In genomic region chr11:72673943-72674828, GRCh38 we compare ENCODE assay signal across 10 cellular contexts. TPM values are rescaled to one million over a fixed set of nuclear protein-coding genes. Genes with fewer than 3 reads are reported as not detected.
A peak's percentile ranks its signal among the peaks of the same experiment; 100 is the strongest.
DNase-seq lines count a peak whose midpoint lies in the region; ATAC-seq, FAIRE-seq and TF ChIP-seq lines count a peak whose summit lies in the region.
"Had no signal": no experiment of that assay in that cellular context is flagged by ENCODE, and none has a peak within 500 bp of the region (broad histone marks: within the 10 kb centered on the region; RNA-seq: fewer than 3 reads in every experiment).

PDE2A (minus strand) TSS chr11:72674422; CDS start chr11:72674207, 215 bp downstream.

- H3K4me1 Mint-ChIP-seq in stimulated activated memory B cell treated with anti-CD40 and anti-IgM and Interleukin-4, amounts not matched to agents 10 μg/mL and 1 μg/mL and 100 μg/mL, for 72 hours = peaks cover 48% of the 10 kb centered on the region

- no peak within 1 kb of the TSS for H3K27ac ChIP-seq in ascending aorta
- H3K27ac ChIP-seq in kidney (ENCODE audit: low read depth in 2 of 2, low read length in 2 of 2) = no peak within 1 kb of the TSS
- peak within 1 kb of the TSS; percentile 80 for H3K27ac ChIP-seq in temporal lobe (ENCODE audit: low read depth, low read length)

- H3K36me3 ChIP-seq in ascending aorta = no peaks in the 10 kb centered on the region
- H3K36me3 ChIP-seq in kidney (ENCODE audit: control insufficient read depth in 1 of 2, insufficient read depth in 2 of 2, low read length in 2 of 2) = no peaks in the 10 kb centered on the region

- H3K27me3 Mint-ChIP-seq in stimulated activated memory B cell treated with anti-CD40 and anti-IgM and Interleukin-4, amounts not matched to agents 10 μg/mL and 1 μg/mL and 100 μg/mL, for 72 hours = peaks cover 76% of the 10 kb centered on the region

- H3K27ac Mint-ChIP-seq in stimulated activated memory B cell treated with anti-CD40 and anti-IgM and Interleukin-4, amounts not matched to agents 10 μg/mL and 1 μg/mL and 100 μg/mL, for 72 hours = no peak within 1 kb of the TSS

- H3K9me3 ChIP-seq in ascending aorta (no peaks in the 10 kb centered on the region), kidney (ENCODE audit: control insufficient read depth in 1 of 2, low read length in 2 of 2) (no peaks in the 10 kb centered on the region)

- H3K4me3 Mint-ChIP-seq in stimulated activated memory B cell treated with anti-CD40 and anti-IgM and Interleukin-4, amounts not matched to agents 10 μg/mL and 1 μg/mL and 100 μg/mL, for 72 hours = no peak within 1 kb of the TSS

- no peaks in the 10 kb centered on the region for H3K36me3 Mint-ChIP-seq in stimulated activated memory B cell treated with anti-CD40 and anti-IgM and Interleukin-4, amounts not matched to agents 10 μg/mL and 1 μg/mL and 100 μg/mL, for 72 hours

- H3K27me3 ChIP-seq in ascending aorta = peaks cover 18% of the 10 kb centered on the region

- intact Hi-C loops in ascending aorta (cut with DNase I) = no loop called here
- intact Hi-C loops in kidney (cut with DNase I) = no loop called here

- H3K4me1 ChIP-seq in ascending aorta = no peaks in the 10 kb centered on the region
- no peaks in the 10 kb centered on the region for H3K4me1 ChIP-seq in kidney (ENCODE audit: control insufficient read depth in 1 of 2, insufficient read depth in 1 of 2, low read depth in 1 of 2, low read length in 2 of 2)

- no peak within 1 kb of the TSS for H3K9ac ChIP-seq in kidney (ENCODE audit: low read length in 2 of 2)

- FAIRE-seq in kidney (lab: Jason Lieb, UNC) = no peak

- H3K4me3 ChIP-seq in ascending aorta (no peak within 1 kb of the TSS), kidney (ENCODE audit: low read length in 2 of 2) (no peak within 1 kb of the TSS)

- no peaks in the 10 kb centered on the region for H3K9me3 Mint-ChIP-seq in stimulated activated memory B cell treated with anti-CD40 and anti-IgM and Interleukin-4, amounts not matched to agents 10 μg/mL and 1 μg/mL and 100 μg/mL, for 72 hours

- TF ChIP-seq CTCF in ascending aorta (IDR thresholded peaks at IDR 0.05) (no peak), kidney (IDR thresholded peaks at IDR 0.05; ENCODE audit: borderline replicate concordance, extremely low read depth, insufficient read depth) (no peak)

- no peak for ATAC-seq in stimulated activated memory B cell treated with anti-CD40 and anti-IgM and Interleukin-4, amounts not matched to agents 10 μg/mL and 1 μg/mL and 100 μg/mL, for 72 hours

- DNase-seq in NCI-H187 (lab: John Stamatoyannopoulos, UW) (peak; percentile 38 to 49), ascending aorta (ENCODE audit: low spot score in 2 of 2) (no peak), kidney (peak; percentile 62), iPS-NIHi7 (ENCODE audit: extremely low spot score) (no peak), medulla oblongata (ENCODE audit: extremely low spot score) (no peak)
- no peak for DNase-seq in activated T-cell treated with anti-CD3 and anti-CD28 coated beads, Interleukin-2, amount 50 U/mL, for 48 hours
- DNase-seq: activated CD4-positive, alpha-beta T cell treated with anti-CD3 and anti-CD28 coated beads, Interleukin-2, amount 50 U/mL, for 4 hours; SHP77 had no signal

RNA-seq across cellular contexts. Expression of gene PDE2A, which starts in this region (rescaled TPM):
- total RNA-seq in ascending aorta (403 TPM), kidney (42.0 TPM), temporal lobe (80.4 TPM)
- 12.6 TPM for polyA plus RNA-seq in kidney (ENCODE audit: insufficient read depth, low read depth, low replicate concordance)

Comparison
In these comparisons a context has a peak if more than half of its experiments do, and no peak if none do; other contexts are left out.
1. DNase-seq: peak in NCI-H187 (2 of 2) and kidney (single experiment); none in ascending aorta (0 of 2), iPS-NIHi7 (single experiment), activated T-cell treated with anti-CD3 and anti-CD28 coated beads, Interleukin-2, amount 50 U/mL, for 48 hours (0 of 2) and medulla oblongata (single experiment).